1 cellular context compared by ENCODE assay signal in the genomic region with DNA sequence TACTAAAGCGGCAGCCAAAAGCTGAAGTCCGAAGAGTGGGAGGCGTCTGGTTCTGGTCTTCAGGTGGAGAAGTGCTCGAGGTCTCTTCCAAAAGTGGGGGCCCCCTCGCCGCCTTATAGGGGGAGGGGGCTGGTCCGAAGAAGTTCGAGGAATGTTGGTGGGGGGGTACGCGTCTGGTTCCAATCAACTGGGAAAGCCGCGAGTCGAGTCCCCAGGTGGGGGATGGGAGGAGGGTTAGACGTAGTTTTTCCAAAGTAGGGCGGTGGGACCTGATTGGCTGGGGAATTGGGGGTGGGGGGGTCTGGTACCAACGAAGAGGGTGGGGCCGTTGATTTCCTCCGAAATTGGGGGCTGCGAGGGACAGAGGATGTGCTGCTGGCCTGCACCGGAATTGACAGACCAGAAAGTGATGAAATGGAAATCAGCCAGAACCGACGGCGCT.
TF ChIP-seq lines count a peak whose summit lies in the region.

No MANE protein-coding gene starts in this region.

TF ChIP-seq in H1, 55 proteins besides CTCF, POLR2A, EP300 and RAD21:
- TF ChIP-seq TAF1 (IDR thresholded peaks at IDR 0.05; ENCODE audit: low read depth, low read length), result peak; percentile 48; the same call in 1 of the 2 replicates
- TF ChIP-seq SAP30 (IDR thresholded peaks at IDR 0.05; ENCODE audit: insufficient read depth, insufficient replicate concordance, low read length), result peak; percentile 49
- no peak for TF ChIP-seq BCL11A (IDR thresholded peaks at IDR 0.05; ENCODE audit: low read depth in 2 of 2, low read length in 2 of 2)
- TF ChIP-seq KDM1A (IDR thresholded peaks at IDR 0.05; ENCODE audit: borderline replicate concordance, low read length), result no peak
- peak; percentile 2; the same call in 1 of the 2 replicates for TF ChIP-seq TEAD4 (IDR thresholded peaks at IDR 0.05; ENCODE audit: low read depth, low read length)
